Comparison of ENCODE assay signal across 8 cellular contexts in genomic region chr15:72272997-72273352, GRCh38. TPM values are rescaled to one million over a fixed set of nuclear protein-coding genes. Genes with fewer than 3 reads are reported as not detected.
DNase-seq lines count a peak whose midpoint lies in the region; ATAC-seq and TF ChIP-seq lines count a peak whose summit lies in the region.

No MANE protein-coding gene starts in this region.

- peaks cover 20% of the 10 kb centered on the region for H3K4me1 Mint-ChIP-seq in MCF 10A (ENCODE audit: insufficient read depth, unreplicated experiment)

- ATAC-seq in HG02938 (IDR thresholded peaks at IDR 0.05; ENCODE audit: unreplicated experiment) (peak; percentile 7), mucosa of descending colon (no peak)

- H3K9me3 ChIP-seq in A673 (ENCODE audit: low read depth, low read length, poor library complexity, severe bottlenecking) (no peaks in the 10 kb centered on the region), mucosa of descending colon (no peaks in the 10 kb centered on the region)

- TF ChIP-seq CTCF in A673 (conservative IDR thresholded peaks at IDR 0.05; ENCODE audit: low read depth, low read length): no peak
- TF ChIP-seq CTCF in MCF 10A (IDR thresholded peaks at IDR 0.05; ENCODE audit: unreplicated experiment): no peak
- no peak for TF ChIP-seq CTCF in mucosa of descending colon (IDR thresholded peaks at IDR 0.05)

- peaks cover 27% of the 10 kb centered on the region for H3K36me3 Mint-ChIP-seq in MCF 10A (ENCODE audit: insufficient read depth, unreplicated experiment)

- no TSS peak for BruUV-seq in A673 (replicated peaks; lab: Mats Ljungman, UMichigan)
- BruUV-seq in MCF 10A (replicated peaks; lab: Mats Ljungman, UMichigan): TSS peak; percentile 81

- H3K4me3 ChIP-seq in A673 (ENCODE audit: low read depth, low read length, poor library complexity, severe bottlenecking): peak overlapping the region; percentile 93
- peak overlapping the region; percentile 60 for H3K4me3 ChIP-seq in mucosa of descending colon

- CTCF ChIA-PET in A673 (lab: Charles Lee) (interaction anchor here (0.5 kb wide), 1 partner anchor 50 kb away, joined by 4 read pairs; no protein-coding TSS in a partner anchor), MCF 10A (lab: Yijun Ruan, JAX) (interaction anchor here (0.6 to 2.9 kb wide), 9 partner anchors 8 to 122 kb away, joined by 3 to 24 read pairs (median 4); no protein-coding TSS in a partner anchor)

- no peaks in the 10 kb centered on the region for H3K27me3 ChIP-seq in A673 (replicated peaks; ENCODE audit: insufficient read depth, low read depth, low read length, poor library complexity)

- H3K27ac ChIP-seq in A673 (ENCODE audit: low read depth, low read length, poor library complexity, severe bottlenecking): peak overlapping the region; percentile 17

- H3K9me3 Mint-ChIP-seq in MCF 10A (ENCODE audit: unreplicated experiment): no peaks in the 10 kb centered on the region

- H3K4me3 Mint-ChIP-seq in MCF 10A (ENCODE audit: unreplicated experiment): peak overlapping the region; percentile 80

- H3K27ac Mint-ChIP-seq in MCF 10A (ENCODE audit: low read depth, unreplicated experiment): peak overlapping the region; percentile 86

- H3K27me3 Mint-ChIP-seq in MCF 10A (ENCODE audit: insufficient read depth, unreplicated experiment): no peaks in the 10 kb centered on the region

- intact Hi-C loops in A673 (cut with micrococcal nuclease; ENCODE audit: unreplicated experiment) (no loop called here), MCF 10A (cut with micrococcal nuclease) (loop anchor here (1.0 to 2.0 kb wide), 4 partner anchors 43 to 74 kb away; no protein-coding TSS in a partner anchor), mucosa of descending colon (cut with DNase I, micrococcal nuclease) (no loop called here)

- H3K36me3 ChIP-seq in A673 (ENCODE audit: insufficient read depth, low read length, poor library complexity, severe bottlenecking) (peaks cover 15% of the 10 kb centered on the region), mucosa of descending colon (ENCODE audit: low read depth) (no peaks in the 10 kb centered on the region)

- POLR2A ChIA-PET in A673 (lab: Charles Lee; ENCODE audit: low non-redundant PET) (no interaction called here), MCF 10A (lab: Yijun Ruan, JAX) (interaction anchor here (0.7 to 3.3 kb wide), 14 partner anchors 9 to 304 kb away, joined by 3 to 27 read pairs (median 4); partner anchors contain the start of genes HEXA and PKM)

- DNase-seq in A673 (ENCODE audit: low spot score) (no peak), MCF 10A (ENCODE audit: unreplicated experiment) (no peak), mucosa of descending colon (no peak), germinal center (ENCODE audit: low spot score) (no peak), NCI-H146 (lab: John Stamatoyannopoulos, UW) (no peak), SW 1271 (lab: John Stamatoyannopoulos, UW) (no peak), HCEC 1CT (no peak)

- peaks cover 13% of the 10 kb centered on the region for H3K4me1 ChIP-seq in A673 (ENCODE audit: insufficient read depth, low read length, poor library complexity, severe bottlenecking)
- H3K4me1 ChIP-seq in mucosa of descending colon (ENCODE audit: low read depth): peaks cover 9% of the 10 kb centered on the region

RNA-seq across cellular contexts. Expression of gene PARP6, which starts 0.6 kb away (rescaled TPM):
- total RNA-seq in A673 (2021): 68.0 and 71.4 TPM in 2 replicates
- total RNA-seq in MCF 10A (2022): 117 TPM in 2 replicates
- total RNA-seq in mucosa of descending colon: 10 to 100 TPM; 32.9 to 89.3 (median 61.4) TPM

RNA-seq across cellular contexts. Expression of gene PKM, which starts 42.0 kb away (rescaled TPM):
- 1,606 and 1,955 TPM in 2 replicates for total RNA-seq in A673 (2021)
- 612 and 828 TPM in 2 replicates for total RNA-seq in MCF 10A (2022)
- 100 to 1,000 TPM; 328 to 450 (median 372) TPM for total RNA-seq in mucosa of descending colon

RNA-seq across cellular contexts. Expression of gene CELF6, which starts 47.0 kb away (rescaled TPM):
- total RNA-seq in A673 (2021) (not detected in 2 replicates), MCF 10A (2022) (0.26 and 0.91 TPM in 2 replicates), mucosa of descending colon (1 to 10 TPM in 2 of 3 donors, under 1 TPM in 1; 0.67 to 3.8 (median 3.0) TPM)
